8 cellular contexts compared by ENCODE assay signal in genomic region chr10:3465406-3465891, GRCh38.
DNase-seq lines count a peak whose midpoint lies in the region; ATAC-seq, FAIRE-seq and TF ChIP-seq lines count a peak whose summit lies in the region.

No MANE protein-coding gene starts in this region.

- H3K4me3 ChIP-seq in heart right ventricle (no peak overlapping the region), endothelial cell of umbilical vein (replicated peaks in 1 of 3; ENCODE audit: insufficient read depth in 1 of 3, low read depth in 1 of 3, low read length in 3 of 3) (no peak overlapping the region), muscle layer of duodenum (ENCODE audit: low read depth in 1 of 2, low read length in 2 of 2) (no peak overlapping the region), urinary bladder (ENCODE audit: low read depth, low read length) (no peak overlapping the region)

- no peaks in the 10 kb centered on the region for H3K36me3 Mint-ChIP-seq in osteocyte (ENCODE audit: unreplicated experiment)

- no peaks in the 10 kb centered on the region for H3K9me3 Mint-ChIP-seq in osteocyte (ENCODE audit: unreplicated experiment)

- H3K9me3 ChIP-seq in heart right ventricle (no peaks in the 10 kb centered on the region), endothelial cell of umbilical vein (replicated peaks; ENCODE audit: control insufficient read depth, insufficient read depth, low read length) (no peaks in the 10 kb centered on the region), muscle layer of duodenum (ENCODE audit: control insufficient read depth in 1 of 2, low read length in 2 of 2) (no peaks in the 10 kb centered on the region)

- ATAC-seq in heart right ventricle (no peak), HG03025 (IDR thresholded peaks at IDR 0.05; ENCODE audit: low FRiP score, unreplicated experiment) (no peak)

- no peaks in the 10 kb centered on the region for H3K27me3 Mint-ChIP-seq in osteocyte (ENCODE audit: unreplicated experiment)

- H4K20me1 ChIP-seq in endothelial cell of umbilical vein (replicated peaks; ENCODE audit: control insufficient read depth, extremely low read depth, insufficient read depth, low read length): no peaks in the 10 kb centered on the region

- H3K27me3 ChIP-seq in heart right ventricle: no peaks in the 10 kb centered on the region
- H3K27me3 ChIP-seq in endothelial cell of umbilical vein (ENCODE audit: control insufficient read depth in 2 of 2, insufficient read depth in 2 of 2, low read length in 2 of 2): no peaks in the 10 kb centered on the region
- H3K27me3 ChIP-seq in muscle layer of duodenum (ENCODE audit: low read depth, low read length): no peaks in the 10 kb centered on the region

- no peak for TF ChIP-seq POLR2A in endothelial cell of umbilical vein (IDR thresholded peaks at IDR 0.05; ENCODE audit: low read depth, low read length)

- H3K9ac ChIP-seq in endothelial cell of umbilical vein (replicated peaks; ENCODE audit: extremely low read depth, insufficient read depth, low read length): peak overlapping the region; percentile 8

- POLR2A ChIA-PET in endothelial cell of umbilical vein (lab: Charles Lee): no interaction called here

- CTCF ChIA-PET in endothelial cell of umbilical vein (lab: Charles Lee): interaction anchor here (1.2 to 1.8 kb wide), 4 partner anchors 13 to 296 kb away, joined by 3 to 9 read pairs (median 3); no protein-coding TSS in a partner anchor

- H2AFZ ChIP-seq in endothelial cell of umbilical vein (ENCODE audit: low read depth, low read length): peak overlapping the region; percentile 61

- H3K27ac Mint-ChIP-seq in osteocyte (ENCODE audit: unreplicated experiment): no peak overlapping the region

- H3K36me3 ChIP-seq in heart right ventricle: no peaks in the 10 kb centered on the region
- no peaks in the 10 kb centered on the region for H3K36me3 ChIP-seq in endothelial cell of umbilical vein (ENCODE audit: control insufficient read depth in 2 of 2, extremely low read depth in 1 of 2, insufficient read depth in 2 of 2, low read length in 2 of 2)
- H3K36me3 ChIP-seq in muscle layer of duodenum (ENCODE audit: control insufficient read depth in 1 of 2, insufficient read depth in 2 of 2, low read length in 2 of 2): peaks cover 0 to 11% of the 10 kb centered on the region in 2 donors
- no peaks in the 10 kb centered on the region for H3K36me3 ChIP-seq in urinary bladder (ENCODE audit: insufficient read depth)

- intact Hi-C loops in heart right ventricle (cut with DNase I) (loop anchor here in 7 of 10 donors (5.0 to 10.0 kb wide), 8 partner anchors 52 to 1309 kb away; no protein-coding TSS in a partner anchor), cardiac septum (cut with DNase I) (loop anchor here (5.0 kb wide), 1 partner anchor 62 kb away; no protein-coding TSS in a partner anchor), endothelial cell of umbilical vein (cut with micrococcal nuclease) (loop anchor here (5.0 kb wide), 6 partner anchors 457 to 1347 kb away; no protein-coding TSS in a partner anchor)

- peaks cover 41% of the 10 kb centered on the region for H3K4me1 Mint-ChIP-seq in osteocyte (ENCODE audit: unreplicated experiment)

- H3K4me1 ChIP-seq in heart right ventricle (peaks cover 0 to 56% (median 45%) of the 10 kb centered on the region in 9 donors), endothelial cell of umbilical vein (ENCODE audit: control insufficient read depth, extremely low read depth, insufficient read depth, low read length) (peaks cover 40% of the 10 kb centered on the region), muscle layer of duodenum (ENCODE audit: control insufficient read depth in 1 of 2, insufficient read depth in 2 of 2, low read length in 2 of 2) (peaks cover 10 to 11% of the 10 kb centered on the region in 2 donors), urinary bladder (ENCODE audit: insufficient read depth) (no peaks in the 10 kb centered on the region)

- 56 to 77% methylated on average over 11 of the region's 11 CpGs for WGBS in heart right ventricle, 2 donors
- 54% methylated on average over 11 of the region's 11 CpGs for WGBS in urinary bladder

- no peak overlapping the region for H3K4me3 Mint-ChIP-seq in osteocyte (ENCODE audit: unreplicated experiment)

- peak; percentile 28 for FAIRE-seq in endothelial cell of umbilical vein (lab: Jason Lieb, UNC)

- peak overlapping the region in 9 of 10 donors; percentile 4 to 94 (median 90) for H3K27ac ChIP-seq in heart right ventricle
- peak overlapping the region; percentile 4 for H3K27ac ChIP-seq in endothelial cell of umbilical vein (ENCODE audit: insufficient read depth, low read depth, low read length)
- H3K27ac ChIP-seq in muscle layer of duodenum (ENCODE audit: low read length): peak overlapping the region; percentile 18
- peak overlapping the region; percentile 65 for H3K27ac ChIP-seq in urinary bladder (ENCODE audit: low read depth)

- TF ChIP-seq CTCF in heart right ventricle (IDR thresholded peaks at IDR 0.05) (no peak), endothelial cell of umbilical vein (IDR thresholded peaks at IDR 0.05; ENCODE audit: extremely low read depth in 1 of 2, insufficient read depth in 1 of 2, low read depth in 1 of 2, low read length in 2 of 2) (no peak), osteocyte (IDR thresholded peaks at IDR 0.05) (no peak)

- H3K79me2 ChIP-seq in endothelial cell of umbilical vein (ENCODE audit: control insufficient read depth, insufficient read depth, low read length): no peaks in the 10 kb centered on the region

- H3K9me1 ChIP-seq in endothelial cell of umbilical vein (replicated peaks; ENCODE audit: control insufficient read depth, extremely low read depth, insufficient read depth, low read length): no peaks in the 10 kb centered on the region

- DNase-seq in heart right ventricle: no peak
- DNase-seq in cardiac septum (ENCODE audit: low spot score): no peak
- peak; percentile 63 for DNase-seq in endothelial cell of umbilical vein (ENCODE audit: low read depth, low spot score)
- no peak for DNase-seq in COR-L47 (lab: John Stamatoyannopoulos, UW)
- no peak for DNase-seq in osteocyte (ENCODE audit: extremely low spot score, unreplicated experiment)

- dilution Hi-C loops in endothelial cell of umbilical vein (cut with MboI; ENCODE audit: extremely low pct_ligation_motif_present, low sequenced_read_pairs): no loop called here

- H3K4me2 ChIP-seq in endothelial cell of umbilical vein (ENCODE audit: insufficient read depth, low read length): peak overlapping the region; percentile 8

- no TSS peak for BruUV-seq in endothelial cell of umbilical vein (replicated peaks; lab: Mats Ljungman, UMichigan)

TF ChIP-seq in endothelial cell of umbilical vein, 7 proteins besides CTCF, POLR2A, EP300 and RAD21:
- no peak for TF ChIP-seq EZH2 (IDR thresholded peaks at IDR 0.05; ENCODE audit: borderline replicate concordance, low read depth, low read length, severe bottlenecking)
- no peak for TF ChIP-seq FOS (IDR thresholded peaks at IDR 0.05; ENCODE audit: borderline replicate concordance, insufficient read depth, low read length)
- TF ChIP-seq GATA2 (IDR thresholded peaks at IDR 0.05; ENCODE audit: insufficient read depth, insufficient read length, low read depth, low read length): no peak
- TF ChIP-seq POLR2AphosphoS5 (IDR thresholded peaks at IDR 0.05; ENCODE audit: insufficient read depth, low read depth, low read length): no peak
- no peak for TF ChIP-seq MAX (IDR thresholded peaks at IDR 0.05; ENCODE audit: insufficient read depth, insufficient read length)
- TF ChIP-seq JUN (IDR thresholded peaks at IDR 0.05; ENCODE audit: borderline replicate concordance, insufficient read depth, insufficient read length, low read depth): no peak
- no peak for TF ChIP-seq MYC (IDR thresholded peaks at IDR 0.05; ENCODE audit: low read depth, low read length)

Comparison
In these comparisons a context has a peak if more than half of its experiments do, and no peak if none do; other contexts are left out.
1. H3K27ac ChIP-seq: peak in every context shown above with its lines; median percentile 90 in heart right ventricle; 65 in urinary bladder; 18 in muscle layer of duodenum; 4 in endothelial cell of umbilical vein.